Comparison of ENCODE assay signal across 13 cellular contexts in genomic region chr2:86392873-86393272, GRCh38.
"Had no signal": no experiment of that assay in that cellular context is flagged by ENCODE, and none has a peak within 500 bp of the region (broad histone marks: within the 10 kb centered on the region; RNA-seq: fewer than 3 reads in every experiment).

No MANE protein-coding gene starts in this region.

- H3K9me3 ChIP-seq: pancreas, upper lobe of left lung had no signal

- ATAC-seq: left lobe of liver; naive thymus-derived CD4-positive, alpha-beta T cell had no signal

- H3K36me3 ChIP-seq: pancreas, upper lobe of left lung had no signal

- H3K27me3 ChIP-seq: pancreas, upper lobe of left lung had no signal

- H3K27ac ChIP-seq: epithelial cell of prostate, upper lobe of left lung had no signal

- H3K4me3 ChIP-seq: pancreas, upper lobe of left lung had no signal

- DNase-seq: activated CD4-positive, CD25-positive, alpha-beta regulatory T cell; activated CD8-positive, alpha-beta memory T cell treated with anti-CD3 and anti-CD28 coated beads for 24 hours; activated naive CD8-positive, alpha-beta T cell treated with anti-CD3 and anti-CD28 coated beads for 36 hours; anterior cingulate cortex; cerebellar nuclear complex; dermis blood vessel endothelial cell; islet precursor cell; naive thymus-derived CD4-positive, alpha-beta T cell; stimulated activated naive CD8-positive, alpha-beta T cell treated with anti-CD3 and anti-CD28 coated beads, Interleukin-15, Interleukin-2, amounts not matched to agents 100 U/mL and 50 U/mL, for 24 hours had no signal
